ENCODE assay signal across 1 cellular context in the genomic region with DNA sequence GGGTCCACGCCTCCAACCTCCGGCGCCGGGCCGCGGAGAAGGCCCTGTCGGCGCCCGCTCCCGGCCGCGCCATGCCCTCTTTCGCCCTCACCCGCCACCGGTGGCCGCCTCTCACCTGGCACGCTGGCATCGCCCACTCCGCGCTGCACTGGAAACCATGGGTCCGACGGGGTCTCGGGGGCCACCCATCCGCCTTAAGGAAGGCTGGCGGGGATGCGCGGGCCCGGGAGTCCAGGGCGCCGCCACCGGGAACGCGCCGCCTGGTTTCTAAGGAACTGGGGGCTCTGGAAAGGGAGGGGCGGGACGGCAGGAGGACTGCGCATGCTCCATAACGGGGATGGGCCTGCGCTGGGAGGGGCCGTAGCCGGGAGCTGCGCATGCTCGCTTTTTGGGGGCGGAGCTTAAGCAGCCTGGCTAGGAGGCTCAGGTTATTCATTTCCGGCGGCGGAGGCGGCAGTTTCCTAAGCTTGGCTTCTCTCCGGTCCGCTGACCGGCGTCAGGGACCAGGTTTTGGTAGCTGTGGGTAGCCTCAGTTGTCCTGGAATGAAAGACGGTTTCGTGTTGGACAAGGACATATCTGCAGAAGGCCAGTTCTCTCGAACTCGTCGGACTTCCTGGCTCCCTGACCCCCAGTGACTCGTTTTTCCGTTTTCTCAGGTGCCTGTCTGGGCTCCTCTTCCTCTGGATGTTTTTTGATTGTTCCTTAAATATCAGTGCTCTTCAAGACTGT.
TF ChIP-seq lines count a peak whose summit lies in the region.

A gene with protein sequence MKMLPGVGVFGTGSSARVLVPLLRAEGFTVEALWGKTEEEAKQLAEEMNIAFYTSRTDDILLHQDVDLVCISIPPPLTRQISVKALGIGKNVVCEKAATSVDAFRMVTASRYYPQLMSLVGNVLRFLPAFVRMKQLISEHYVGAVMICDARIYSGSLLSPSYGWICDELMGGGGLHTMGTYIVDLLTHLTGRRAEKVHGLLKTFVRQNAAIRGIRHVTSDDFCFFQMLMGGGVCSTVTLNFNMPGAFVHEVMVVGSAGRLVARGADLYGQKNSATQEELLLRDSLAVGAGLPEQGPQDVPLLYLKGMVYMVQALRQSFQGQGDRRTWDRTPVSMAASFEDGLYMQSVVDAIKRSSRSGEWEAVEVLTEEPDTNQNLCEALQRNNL (minus strand): TSS at position 269 of the 730 bp plus-strand sequence. CDS start 33,601 bp downstream, outside the sequence.

TF ChIP-seq in H1, 55 proteins besides CTCF, POLR2A, EP300 and RAD21:
- peak; percentile 33 for TF ChIP-seq TAF7 (optimal IDR thresholded peaks at IDR 0.05; ENCODE audit: borderline replicate concordance, low read depth, low read length)
- TF ChIP-seq, protein P1, sequence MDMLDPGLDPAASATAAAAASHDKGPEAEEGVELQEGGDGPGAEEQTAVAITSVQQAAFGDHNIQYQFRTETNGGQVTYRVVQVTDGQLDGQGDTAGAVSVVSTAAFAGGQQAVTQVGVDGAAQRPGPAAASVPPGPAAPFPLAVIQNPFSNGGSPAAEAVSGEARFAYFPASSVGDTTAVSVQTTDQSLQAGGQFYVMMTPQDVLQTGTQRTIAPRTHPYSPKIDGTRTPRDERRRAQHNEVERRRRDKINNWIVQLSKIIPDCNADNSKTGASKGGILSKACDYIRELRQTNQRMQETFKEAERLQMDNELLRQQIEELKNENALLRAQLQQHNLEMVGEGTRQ (IDR thresholded peaks at IDR 0.05; ENCODE audit: low read length) = no peak
- no peak for TF ChIP-seq RXRA (IDR thresholded peaks at IDR 0.05; ENCODE audit: insufficient read depth, low read depth, low read length)
- TF ChIP-seq RBBP5 (IDR thresholded peaks at IDR 0.05; ENCODE audit: borderline replicate concordance, low read depth, low read length) = no peak
- peak; percentile 65 for TF ChIP-seq TAF1 (IDR thresholded peaks at IDR 0.05; ENCODE audit: low read depth, low read length)
- TF ChIP-seq EGR1 (IDR thresholded peaks at IDR 0.05; ENCODE audit: borderline replicate concordance, low read depth, low read length) = no peak
- peak; percentile 90 for TF ChIP-seq ASH2L (IDR thresholded peaks at IDR 0.05; ENCODE audit: low read length)
- no peak for TF ChIP-seq SIRT6 (IDR thresholded peaks at IDR 0.05; ENCODE audit: low read length)
- TF ChIP-seq KDM4A (IDR thresholded peaks at IDR 0.05; ENCODE audit: low read depth, low read length, severe bottlenecking) = peak; percentile 64
- peak; percentile 22; the same call in 1 of the 2 replicates for TF ChIP-seq TBP (IDR thresholded peaks at IDR 0.05; ENCODE audit: low read depth, low read length)
- TF ChIP-seq, protein P2, sequence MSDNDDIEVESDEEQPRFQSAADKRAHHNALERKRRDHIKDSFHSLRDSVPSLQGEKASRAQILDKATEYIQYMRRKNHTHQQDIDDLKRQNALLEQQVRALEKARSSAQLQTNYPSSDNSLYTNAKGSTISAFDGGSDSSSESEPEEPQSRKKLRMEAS (IDR thresholded peaks at IDR 0.05) = peak; percentile 41; the same call in 1 of the 2 replicates
- peak; percentile 50; the same call in 1 of the 2 replicates for TF ChIP-seq SP4 (IDR thresholded peaks at IDR 0.05; ENCODE audit: low read length)
- no peak for TF ChIP-seq NANOG (IDR thresholded peaks at IDR 0.05; ENCODE audit: insufficient read depth, low read depth, low read length, poor library complexity, severe bottlenecking)
- peak; percentile 66; the same call in 1 of the 2 replicates for TF ChIP-seq PHF8 (conservative IDR thresholded peaks at IDR 0.05; ENCODE audit: low read depth, low read length)
- no peak for TF ChIP-seq KDM1A (IDR thresholded peaks at IDR 0.05; ENCODE audit: borderline replicate concordance, low read length)
- TF ChIP-seq SP1 (IDR thresholded peaks at IDR 0.05; ENCODE audit: low read depth, low read length) = no peak
- peak; percentile 88 for TF ChIP-seq NRF1 (IDR thresholded peaks at IDR 0.05; ENCODE audit: low read depth, low read length)
- TF ChIP-seq CHD1 (IDR thresholded peaks at IDR 0.05; ENCODE audit: low read depth, low read length) = no peak
- TF ChIP-seq, protein P3, sequence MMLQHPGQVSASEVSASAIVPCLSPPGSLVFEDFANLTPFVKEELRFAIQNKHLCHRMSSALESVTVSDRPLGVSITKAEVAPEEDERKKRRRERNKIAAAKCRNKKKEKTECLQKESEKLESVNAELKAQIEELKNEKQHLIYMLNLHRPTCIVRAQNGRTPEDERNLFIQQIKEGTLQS (IDR thresholded peaks at IDR 0.05; ENCODE audit: insufficient read depth, low read depth, low read length) = no peak
- no peak for TF ChIP-seq EZH2 (IDR thresholded peaks at IDR 0.05; ENCODE audit: low read depth, low read length, severe bottlenecking)
- TF ChIP-seq HDAC2 (IDR thresholded peaks at IDR 0.05; ENCODE audit: borderline replicate concordance in 1 of 2, low read depth in 2 of 2, low read length in 2 of 2) = peak in 1 of 2 experiments; percentile 33; a peak in 1 of 4 replicates
- TF ChIP-seq GABPA (IDR thresholded peaks at IDR 0.05; ENCODE audit: borderline replicate concordance, insufficient read depth, low read length) = 0 out of 2 replicates have a peak, but pooled peaks have one; percentile 16
- no peak for TF ChIP-seq CHD2 (IDR thresholded peaks at IDR 0.05; ENCODE audit: low read length)
- no peak for TF ChIP-seq TCF12 (IDR thresholded peaks at IDR 0.05; ENCODE audit: low read depth, low read length)
- TF ChIP-seq YY1 (IDR thresholded peaks at IDR 0.05; ENCODE audit: low read depth, low read length) = 0 out of 2 replicates have a peak, but pooled peaks have one; percentile 23
- TF ChIP-seq SIN3A (conservative IDR thresholded peaks at IDR 0.05 in 1 of 2, IDR thresholded peaks at IDR 0.05 in 1 of 2; ENCODE audit: low read depth in 1 of 2, low read length in 2 of 2) = peak in 1 of 2 experiments; percentile 36; a peak in 2 of 4 replicates
- TF ChIP-seq BRCA1 (IDR thresholded peaks at IDR 0.05; ENCODE audit: low read depth, low read length) = no peak
- TF ChIP-seq GTF2F1 (IDR thresholded peaks at IDR 0.05; ENCODE audit: borderline replicate concordance, low read depth, low read length) = no peak
- TF ChIP-seq ZNF274 (IDR thresholded peaks at IDR 0.05; ENCODE audit: borderline replicate concordance, extremely low read depth, low read length) = no peak
